In the genomic region with DNA sequence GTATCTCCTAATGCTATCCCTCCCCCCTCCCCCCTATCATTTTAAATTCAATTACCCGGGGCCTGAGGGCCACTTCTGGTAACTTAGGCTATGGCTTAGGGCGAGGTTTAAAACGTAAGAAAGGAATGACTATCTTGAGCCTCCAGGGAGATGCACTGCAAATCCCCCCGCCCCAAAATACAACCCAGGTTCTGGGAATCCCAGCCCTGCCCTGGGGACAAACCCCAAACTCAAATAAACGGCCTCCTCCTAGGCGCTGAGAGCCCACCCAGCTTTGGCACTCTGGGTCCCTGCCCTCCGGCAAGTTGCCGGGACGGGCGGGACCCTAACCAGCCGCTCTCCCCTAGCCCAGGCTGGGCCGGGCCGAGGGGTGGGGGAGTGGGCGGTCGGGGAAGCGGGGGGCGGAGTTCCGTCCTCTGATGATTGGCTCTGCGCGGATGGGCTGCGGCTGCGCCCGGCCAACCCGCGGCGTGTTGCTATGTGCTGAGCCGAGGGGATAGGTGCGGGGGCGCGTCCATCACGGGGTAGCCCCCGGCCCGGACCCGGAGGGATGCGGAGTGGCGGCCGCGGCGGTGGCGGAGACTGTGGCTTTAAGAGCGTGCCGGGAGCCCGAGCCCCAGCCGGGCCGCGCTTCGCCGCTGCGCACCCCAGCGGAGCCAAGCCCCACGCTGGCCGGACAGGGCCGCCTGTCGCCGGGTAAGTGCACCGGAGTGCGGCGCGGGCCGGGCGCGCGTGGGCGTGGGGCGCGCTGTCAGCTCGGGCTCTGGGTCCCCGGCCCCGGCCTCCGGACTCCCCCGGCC, we compare ENCODE assay signal across 8 cellular contexts. TPM values are rescaled to one million over a fixed set of nuclear protein-coding genes. Genes with fewer than 3 reads are reported as not detected.
DNase-seq lines count a peak whose midpoint lies in the region; ATAC-seq, FAIRE-seq and TF ChIP-seq lines count a peak whose summit lies in the region.

A gene with protein sequence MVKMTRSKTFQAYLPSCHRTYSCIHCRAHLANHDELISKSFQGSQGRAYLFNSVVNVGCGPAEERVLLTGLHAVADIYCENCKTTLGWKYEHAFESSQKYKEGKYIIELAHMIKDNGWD (plus strand): TSS at position 527 of the 800 bp plus-strand sequence. CDS start 21,755 bp downstream, outside the sequence.

- no peak for TF ChIP-seq EP300 in transverse colon (IDR thresholded peaks at IDR 0.05; ENCODE audit: low read depth)

- peak within 1 kb of the TSS; percentile 89 to 97 (median 95) for H3K4me3 ChIP-seq in transverse colon

- H3K27me3 ChIP-seq in transverse colon, result no peaks in the 10 kb centered on the region

- no peaks in the 10 kb centered on the region for H3K9me3 ChIP-seq in transverse colon

- peak within 1 kb of the TSS; percentile 92 to 98 (median 96) for H3K27ac ChIP-seq in transverse colon

- no peak for TF ChIP-seq CTCF in transverse colon (IDR thresholded peaks at IDR 0.05)

- peaks cover 25 to 68% (median 43%) of the 10 kb centered on the region in 4 donors for H3K4me1 ChIP-seq in transverse colon

- no peaks in the 10 kb centered on the region for H3K36me3 ChIP-seq in transverse colon

- WGBS in transverse colon (ENCODE audit: low coverage in 1 of 2), 2 donors, result 1% methylated on average over 39 of the region's 71 CpGs; no CpG with 5 or more reads in 1 of the 2 donors

- intact Hi-C loops in T-helper 1 cell treated with Interleukin-12 subunit alpha and Interleukin-12 subunit beta and Interleukin-4 antibody, amounts not matched to agents 30 ng/mL and 1 ng/mL, for 36 hours (cut with micrococcal nuclease), result loop anchor here (1.0 to 5.0 kb wide), 4 partner anchors 111 to 288 kb away; a partner anchor contains a TSS
- intact Hi-C loops in left cardiac atrium (cut with DNase I), result loop anchor here (5.0 to 10.0 kb wide), 3 partner anchors 36 to 111 kb away; no protein-coding TSS in a partner anchor
- intact Hi-C loops in posterior cingulate gyrus (cut with DNase I), result loop anchor here (5.0 kb wide), 1 partner anchor 36 kb away; no protein-coding TSS in a partner anchor
- intact Hi-C loops in transverse colon (cut with DNase I; ENCODE audit: low total_unique reads), result loop anchor here (5.0 kb wide), 2 partner anchors 41 to 106 kb away; no protein-coding TSS in a partner anchor

- TF ChIP-seq POLR2A in GM12891 (IDR thresholded peaks at IDR 0.05; ENCODE audit: low read depth, low read length) (no peak), transverse colon (IDR thresholded peaks at IDR 0.05) (peak; percentile 56)

- in situ Hi-C loops in transverse colon (cut with MboI; ENCODE audit: low pct_ligation_motif_present in 1 of 4, low pct_unique_long_range_greater_than_20kb in 1 of 4, low sequenced_read_pairs in 3 of 4), result no loop called here

- FAIRE-seq in GM12891 (lab: Jason Lieb, UNC), result peak; percentile 93

- ATAC-seq in HG02870 (IDR thresholded peaks at IDR 0.05; ENCODE audit: unreplicated experiment) (peak; percentile 89), left cardiac atrium (peak; percentile 94 to 95)

- DNase-seq in GM12891 (ENCODE audit: insufficient read length, low spot score) (peak; percentile 94), NCI-H1694 treated with DMSO at 0.1 percent for 48 hours (lab: John Stamatoyannopoulos, UW) (peak; percentile 78), amniotic stem cell (lab: John Stamatoyannopoulos, UW) (peak; percentile 86), left cardiac atrium (peak; percentile 97), posterior cingulate gyrus (peak; percentile 95 to 100 (median 98)), transverse colon (peak; percentile 97)

TF ChIP-seq in GM12891, 5 proteins besides CTCF, POLR2A, EP300 and RAD21:
- TF ChIP-seq SPI1 (IDR thresholded peaks at IDR 0.05; ENCODE audit: low read depth, low read length) (no peak), TAF1 (IDR thresholded peaks at IDR 0.05; ENCODE audit: low read depth, low read length) (no peak), POU2F2 (IDR thresholded peaks at IDR 0.05; ENCODE audit: low read depth, low read length) (no peak), PAX5 (IDR thresholded peaks at IDR 0.05; ENCODE audit: insufficient read depth, low read length, severe bottlenecking) (no peak), POLR2AphosphoS5 (IDR thresholded peaks at IDR 0.05; ENCODE audit: low read depth, low read length) (no peak)

RNA-seq across cellular contexts. Expression of the gene that starts here (rescaled TPM):
- polyA plus RNA-seq in GM12891 (2012; ENCODE audit: low read depth, missing spikeins), result 1.3 TPM
- 7.9 and 10.4 TPM in 2 replicates for total RNA-seq in T-helper 1 cell treated with Interleukin-12 subunit alpha and Interleukin-12 subunit beta and Interleukin-4 antibody, amounts not matched to agents 30 ng/mL and 1 ng/mL, for 36 hours
- total RNA-seq in left cardiac atrium, result 10 to 100 TPM; 10.5 to 25.4 TPM
- 10 to 100 TPM; 24.7 to 45.0 (median 32.8) TPM for total RNA-seq in transverse colon

Comparison
In these comparisons a context has a peak if more than half of its experiments do, and no peak if none do; other contexts are left out.
1. Peak in every context shown above with its lines: DNase-seq, ATAC-seq, H3K4me3 ChIP-seq and H3K27ac ChIP-seq.